ENCODE assay signal across 9 cellular contexts in genomic region chr2:219628235-219628985, GRCh38. TPM values are rescaled to one million over a fixed set of nuclear protein-coding genes. Genes with fewer than 3 reads are reported as not detected.
DNase-seq lines count a peak whose midpoint lies in the region; ATAC-seq and TF ChIP-seq lines count a peak whose summit lies in the region.
"Had no signal": no experiment of that assay in that cellular context is flagged by ENCODE, and none has a peak within 500 bp of the region (broad histone marks: within the 10 kb centered on the region; RNA-seq: fewer than 3 reads in every experiment).

No MANE protein-coding gene starts in this region.

- ATAC-seq in GM18873 (IDR thresholded peaks at IDR 0.05; ENCODE audit: low FRiP score, unreplicated experiment) = no peak
- no peak for ATAC-seq in GM18511 (IDR thresholded peaks at IDR 0.05; ENCODE audit: unreplicated experiment)

- no peaks in the 10 kb centered on the region for H3K4me1 Mint-ChIP-seq in MCF 10A (ENCODE audit: insufficient read depth, unreplicated experiment)
- H3K4me1 Mint-ChIP-seq: activated CD4-positive, alpha-beta T cell treated with anti-CD3 and anti-CD28 coated beads, Interleukin-2, amount 10 ng/mL, durations not matched to agents 24 days and 14 days had no signal

- CTCF ChIA-PET in MCF 10A (lab: Yijun Ruan, JAX) = interaction anchor here (0.6 to 1.4 kb wide), 2 partner anchors 14 to 17 kb away, joined by 3 to 9 read pairs; no protein-coding TSS in a partner anchor

- TF ChIP-seq CTCF in MCF 10A (IDR thresholded peaks at IDR 0.05; ENCODE audit: unreplicated experiment) = no peak
- no peak for TF ChIP-seq CTCF in spleen (IDR thresholded peaks at IDR 0.05 in 8 of 11, conservative IDR thresholded peaks at IDR 0.05 in 3 of 11)

- H3K9me3 ChIP-seq in HUES6 (ENCODE audit: control insufficient read depth, insufficient read depth, low read depth, low read length) = no peaks in the 10 kb centered on the region
- no peaks in the 10 kb centered on the region for H3K9me3 ChIP-seq in iPS-18c (ENCODE audit: control insufficient read depth, insufficient read depth, low read length)
- no peaks in the 10 kb centered on the region for H3K9me3 ChIP-seq in spleen

- no peak overlapping the region for H3K27ac Mint-ChIP-seq in MCF 10A (ENCODE audit: low read depth, unreplicated experiment)
- H3K27ac Mint-ChIP-seq: activated CD4-positive, alpha-beta T cell treated with anti-CD3 and anti-CD28 coated beads, Interleukin-2, amount 10 ng/mL, durations not matched to agents 24 days and 14 days had no signal

- DNase-seq in MCF 10A (ENCODE audit: unreplicated experiment) (no peak), spleen (peak; percentile 61), Kasumi-1 (lab: John Stamatoyannopoulos, UW) (no peak), DMS153 treated with DMSO at 0.1 percent for 48 hours (lab: John Stamatoyannopoulos, UW; ENCODE audit: unreplicated experiment) (no peak)

- peak overlapping the region; percentile 59 for H3K4me3 ChIP-seq in HUES6 (ENCODE audit: low read depth, low read length)
- peak overlapping the region; percentile 55 for H3K4me3 ChIP-seq in iPS-18c (ENCODE audit: insufficient read depth, low read depth, low read length)
- peak overlapping the region in 4 of 8 donors; percentile 40 to 74 (median 48) for H3K4me3 ChIP-seq in spleen

- no peaks in the 10 kb centered on the region for H3K9me3 Mint-ChIP-seq in MCF 10A (ENCODE audit: unreplicated experiment)
- H3K9me3 Mint-ChIP-seq: activated CD4-positive, alpha-beta T cell treated with anti-CD3 and anti-CD28 coated beads, Interleukin-2, amount 10 ng/mL, durations not matched to agents 24 days and 14 days had no signal

- POLR2A ChIA-PET in MCF 10A (lab: Yijun Ruan, JAX) = interaction anchor here (0.6 to 1.0 kb wide), 2 partner anchors 57 to 85 kb away, joined by 3 read pairs; partner anchors contain the start of genes CHPF and TMEM198

- no TSS peak for BruUV-seq in MCF 10A (replicated peaks; lab: Mats Ljungman, UMichigan)

- no peak for TF ChIP-seq POLR2A in spleen (IDR thresholded peaks at IDR 0.05)

- peak overlapping the region; percentile 33 for H3K4me3 Mint-ChIP-seq in MCF 10A (ENCODE audit: unreplicated experiment)
- H3K4me3 Mint-ChIP-seq: activated CD4-positive, alpha-beta T cell treated with anti-CD3 and anti-CD28 coated beads, Interleukin-2, amount 10 ng/mL, durations not matched to agents 24 days and 14 days had no signal

- no peaks in the 10 kb centered on the region for H3K27me3 Mint-ChIP-seq in MCF 10A (ENCODE audit: insufficient read depth, unreplicated experiment)

- peaks cover 5% of the 10 kb centered on the region for H3K36me3 Mint-ChIP-seq in MCF 10A (ENCODE audit: insufficient read depth, unreplicated experiment)

- H3K27ac ChIP-seq in HUES6 (ENCODE audit: low read depth, low read length) (no peak overlapping the region), spleen (no peak overlapping the region)

- H3K36me3 ChIP-seq in HUES6 (ENCODE audit: control insufficient read depth, insufficient read depth, low read length) (peaks cover 11% of the 10 kb centered on the region), spleen (no peaks in the 10 kb centered on the region)

- intact Hi-C loops in MCF 10A (cut with micrococcal nuclease) (no loop called here), spleen (cut with DNase I; ENCODE audit: low total_unique reads) (no loop called here)

- H3K27me3 ChIP-seq in HUES6 (ENCODE audit: control insufficient read depth, insufficient read depth, low read length) (peaks cover 10% of the 10 kb centered on the region), spleen (replicated peaks in 1 of 7) (peaks cover 0 to 79% (median 31%) of the 10 kb centered on the region in 7 donors)

- WGBS in spleen, 5 donors = 78 to 82% (median 79%) methylated on average over 17 to 26 of the region's 26 CpGs

- H3K4me1 ChIP-seq in HUES6 (ENCODE audit: control insufficient read depth, insufficient read depth, low read length) (peaks cover 16% of the 10 kb centered on the region), spleen (peaks cover 0 to 19% (median 11%) of the 10 kb centered on the region in 6 donors)

- peak overlapping the region; percentile 17 for H3K9ac ChIP-seq in HUES6 (ENCODE audit: low read length)

RNA-seq across cellular contexts. Expression of gene SLC4A3, which starts 1.0 kb away (rescaled TPM):
- total RNA-seq in MCF 10A (2022) (4.2 and 4.7 TPM in 2 replicates), spleen (1 to 10 TPM; 1.6 to 9.2 (median 3.9) TPM)
- polyA plus RNA-seq in spleen = 1 to 10 TPM in 1 of 3 donors, under 1 TPM in 2; 0.71 to 1.3 (median 0.74) TPM

RNA-seq across cellular contexts. Expression of gene STK11IP, which starts 30.8 kb away (rescaled TPM):
- total RNA-seq in MCF 10A (2022) = 24.2 and 26.5 TPM in 2 replicates
- total RNA-seq in spleen = 10 to 100 TPM; 25.8 to 57.0 (median 35.9) TPM
- 10 to 100 TPM; 15.8 to 40.8 (median 40.3) TPM for polyA plus RNA-seq in spleen

RNA-seq across cellular contexts. Expression of gene INHA, which starts 56.3 kb away (rescaled TPM):
- total RNA-seq in MCF 10A (2022) (1.2 and 2.2 TPM in 2 replicates), spleen (under 1 TPM in 1 of 7 donors, not detected in 6; 0.46 TPM)
- polyA plus RNA-seq in spleen = under 1 TPM; 0.08 to 0.46 (median 0.16) TPM
- total RNA-seq: activated CD4-positive, alpha-beta T cell treated with anti-CD3 and anti-CD28 coated beads, Interleukin-2, amount 10 ng/mL, durations not matched to agents 24 days and 14 days had no signal

RNA-seq across cellular contexts. Expression of gene OBSL1, which starts 57.1 kb away (rescaled TPM):
- total RNA-seq in MCF 10A (2022) (29.0 and 29.8 TPM in 2 replicates), spleen (10 to 100 TPM; 26.7 to 51.6 (median 31.1) TPM)
- polyA plus RNA-seq in spleen = 10 to 100 TPM; 15.9 to 32.0 (median 27.6) TPM
